In genomic region chr3:45644467-45645201, GRCh38 we compare ENCODE assay signal across 9 cellular contexts. TPM values are rescaled to one million over a fixed set of nuclear protein-coding genes. Genes with fewer than 3 reads are reported as not detected.
DNase-seq lines count a peak whose midpoint lies in the region; ATAC-seq, FAIRE-seq and TF ChIP-seq lines count a peak whose summit lies in the region.
"Had no signal": no experiment of that assay in that cellular context is flagged by ENCODE, and none has a peak within 500 bp of the region (broad histone marks: within the 10 kb centered on the region; RNA-seq: fewer than 3 reads in every experiment).

No MANE protein-coding gene starts in this region.

- H3K9ac ChIP-seq in GM12878 (ENCODE audit: control insufficient read depth, insufficient read depth, low read length) (no peak overlapping the region), HepG2 (ENCODE audit: insufficient read depth, low read depth, low read length) (peak overlapping the region; percentile 12; the same call in 1 of the 2 replicates), MM.1S (ENCODE audit: low read length) (no peak overlapping the region)

- no peak overlapping the region for H3K4me3 ChIP-seq in GM12878
- no peak overlapping the region for H3K4me3 ChIP-seq in HepG2 (replicated peaks in 1 of 3; ENCODE audit: insufficient read depth in 1 of 3, low read depth in 2 of 3, low read length in 3 of 3)
- no peak overlapping the region for H3K4me3 ChIP-seq in small intestine (ENCODE audit: low read depth in 1 of 2, low read length in 2 of 2)
- H3K4me3 ChIP-seq in MM.1S (ENCODE audit: low read length) = no peak overlapping the region
- H3K4me3 ChIP-seq: heart right ventricle had no signal

- TF ChIP-seq EP300 in GM12878 (IDR thresholded peaks at IDR 0.05; ENCODE audit: borderline replicate concordance in 1 of 2, control insufficient read depth in 1 of 2, low read depth in 2 of 2, low read length in 2 of 2) (no peak), HepG2 (IDR thresholded peaks at IDR 0.05; ENCODE audit: low read depth in 2 of 2, low read length in 2 of 2) (no peak), HepG2 (CRISPR knock-in tag; IDR thresholded peaks at IDR 0.05; ENCODE audit: borderline replicate concordance) (no peak)

- DNase-seq in 8988T (peak; percentile 65), HFFc6 (peak; percentile 87), GM12878 (ENCODE audit: low read depth, low spot score) (no peak), HepG2 (ENCODE audit: low spot score) (no peak), LoVo (ENCODE audit: low spot score) (no peak), small intestine (no peak), MM.1S (no peak)
- DNase-seq: heart right ventricle had no signal

- no peak for TF ChIP-seq POLR2A in GM12878 (IDR thresholded peaks at IDR 0.05; ENCODE audit: low read depth, low read length)
- no peak for TF ChIP-seq POLR2A in HepG2 (IDR thresholded peaks at IDR 0.05; ENCODE audit: insufficient read depth in 1 of 2, low read depth in 2 of 2, low read length in 2 of 2)

- no peaks in the 10 kb centered on the region for H3K27me3 ChIP-seq in GM12878 (replicated peaks in 1 of 2; ENCODE audit: control insufficient read depth in 2 of 2, insufficient read depth in 2 of 2, low read length in 1 of 2)
- H3K27me3 ChIP-seq in HepG2 (ENCODE audit: control insufficient read depth in 1 of 2, insufficient read depth in 2 of 2, low read length in 2 of 2) = no peaks in the 10 kb centered on the region
- no peaks in the 10 kb centered on the region for H3K27me3 ChIP-seq in small intestine (ENCODE audit: control insufficient read depth in 2 of 2, insufficient read depth in 2 of 2, low read length in 2 of 2)
- no peaks in the 10 kb centered on the region for H3K27me3 ChIP-seq in MM.1S (replicated peaks; ENCODE audit: insufficient read depth, low read length)
- H3K27me3 ChIP-seq: heart right ventricle had no signal

- peak overlapping the region; percentile 47 for H3K4me3 Mint-ChIP-seq in HFFc6

- H3K9me3 Mint-ChIP-seq in HFFc6 = no peaks in the 10 kb centered on the region

- CTCF ChIA-PET in GM12878 (lab: Yijun Ruan, JAX) (interaction anchor here (0.9 to 2.3 kb wide), 7 partner anchors 9 to 133 kb away, joined by 3 to 9 read pairs (median 3); no protein-coding TSS in a partner anchor), HepG2 (lab: Yijun Ruan, JAX; ENCODE audit: low intra/inter-chr PET ratio, low total read pairs) (no interaction called here)

- POLR2A ChIA-PET in GM12878 (lab: Charles Lee) = interaction anchor here (0.7 to 1.3 kb wide), 2 partner anchors 11 to 40 kb away, joined by 3 read pairs; no protein-coding TSS in a partner anchor
- POLR2A ChIA-PET in HepG2 (lab: Yijun Ruan, JAX) = interaction anchor here (1.7 kb wide), 1 partner anchor 47 kb away, joined by 4 read pairs; no protein-coding TSS in a partner anchor

- H3K27me3 Mint-ChIP-seq in HFFc6 (ENCODE audit: insufficient read depth) = no peaks in the 10 kb centered on the region; the same call in none of the 2 replicates

- peaks cover 94% of the 10 kb centered on the region for H3K4me1 Mint-ChIP-seq in HFFc6 (ENCODE audit: low read depth)

- TF ChIP-seq RAD21 in GM12878 (IDR thresholded peaks at IDR 0.05; ENCODE audit: insufficient read depth, low read depth, low read length) (no peak), HepG2 (CRISPR knock-in tag; IDR thresholded peaks at IDR 0.05) (no peak)

- intact Hi-C loops in GM12878 (cut with micrococcal nuclease; ENCODE audit: unreplicated experiment) (no loop called here), HepG2 (cut with micrococcal nuclease; ENCODE audit: unreplicated experiment) (no loop called here)

- H3K9me3 ChIP-seq in GM12878 (replicated peaks; ENCODE audit: control insufficient read depth, insufficient read depth, low read length) (no peaks in the 10 kb centered on the region; the same call in 1 of the 3 replicates), HepG2 (ENCODE audit: low read length) (no peaks in the 10 kb centered on the region), small intestine (ENCODE audit: control insufficient read depth, low read depth) (no peaks in the 10 kb centered on the region), MM.1S (replicated peaks; ENCODE audit: insufficient read depth, low read length) (no peaks in the 10 kb centered on the region)

- H3K9me2 ChIP-seq in MM.1S (replicated peaks; ENCODE audit: insufficient read depth, low read length) = no peaks in the 10 kb centered on the region

- peak overlapping the region; percentile 97 for H3K27ac Mint-ChIP-seq in HFFc6

- H3K4me2 ChIP-seq in GM12878 (ENCODE audit: control insufficient read depth, insufficient read depth) (no peak overlapping the region), HepG2 (ENCODE audit: low read depth, low read length) (peak overlapping the region; percentile 43; the same call in 1 of the 2 replicates), MM.1S (ENCODE audit: low read depth, low read length) (no peak overlapping the region)

- H4K20me1 ChIP-seq in GM12878 (ENCODE audit: control insufficient read depth, insufficient read depth) = peaks cover 15% of the 10 kb centered on the region
- no peaks in the 10 kb centered on the region for H4K20me1 ChIP-seq in HepG2 (ENCODE audit: insufficient read depth, low read length)
- H4K20me1 ChIP-seq in MM.1S (ENCODE audit: insufficient read depth, low read length) = peaks cover 67% of the 10 kb centered on the region

- peak; percentile 31; the same call in 1 of the 2 replicates for TF ChIP-seq CTCF in HFFc6 (IDR thresholded peaks at IDR 0.05)
- TF ChIP-seq CTCF in GM12878 (IDR thresholded peaks at IDR 0.05 in 2 of 3, conservative IDR thresholded peaks at IDR 0.05 in 1 of 3; ENCODE audit: control insufficient read depth in 2 of 3, extremely low read depth in 1 of 3, insufficient read depth in 1 of 3, low read depth in 3 of 3, low read length in 3 of 3) = no peak
- no peak for TF ChIP-seq CTCF in HepG2 (CRISPR knock-in tag; IDR thresholded peaks at IDR 0.05)
- TF ChIP-seq CTCF in MM.1S (IDR thresholded peaks at IDR 0.05; ENCODE audit: low read length) = no peak

- H3K36me3 ChIP-seq in GM12878 (ENCODE audit: control insufficient read depth in 2 of 2, insufficient read depth in 2 of 2, low read length in 1 of 2) (peaks cover 18 to 44% of the 10 kb centered on the region in 2 experiments), HepG2 (replicated peaks in 1 of 2; ENCODE audit: control insufficient read depth in 1 of 2, insufficient read depth in 2 of 2, low read length in 2 of 2) (0 out of 5 replicates have a peak, but pooled peaks cover 0 to 5% of the 10 kb centered on the region in 2 experiments), small intestine (ENCODE audit: control insufficient read depth in 2 of 2, insufficient read depth in 2 of 2, low read length in 2 of 2) (no peaks in the 10 kb centered on the region), MM.1S (replicated peaks; ENCODE audit: insufficient read depth, low read length) (peaks cover 10% of the 10 kb centered on the region)

- 73% methylated on average over 12 of the region's 12 CpGs for WGBS in GM12878 (ENCODE audit: insufficient coverage, insufficient replicate concordance, low lambda C conversion rate, missing lambda C conversion rate)
- WGBS in HepG2 (ENCODE audit: low lambda C conversion rate) = 72% methylated on average over 12 of the region's 12 CpGs
- 68 to 84% (median 81%) methylated on average over 12 of the region's 12 CpGs for WGBS in small intestine, 3 donors

- RAD21 ChIA-PET in GM12878 (lab: Charles Lee; ENCODE audit: unreplicated experiment) = interaction anchor here (1.0 to 1.2 kb wide), 2 partner anchors 31 to 129 kb away, joined by 3 read pairs; no protein-coding TSS in a partner anchor

- SMC1A ChIA-PET in GM12878 (lab: Charles Lee; ENCODE audit: uncharacterized antibody, unreplicated experiment) = interaction anchor here (0.6 to 1.4 kb wide), 4 partner anchors 10 to 68 kb away, joined by 3 to 4 read pairs (median 4); no protein-coding TSS in a partner anchor

- H3K27ac ChIP-seq in GM12878 (ENCODE audit: control insufficient read depth, insufficient read depth) (no peak overlapping the region), HepG2 (ENCODE audit: extremely low read length, insufficient read depth, low read length) (peak overlapping the region; percentile 50), small intestine (ENCODE audit: low read depth in 1 of 2, low read length in 1 of 2) (peak overlapping the region in 1 of 2 donors; percentile 48), MM.1S (ENCODE audit: low read length) (no peak overlapping the region)

- H3K4me1 ChIP-seq in GM12878 (ENCODE audit: control insufficient read depth, insufficient read depth, low read length) (peaks cover 4% of the 10 kb centered on the region), HepG2 (ENCODE audit: insufficient read depth, low read length) (peaks cover 88% of the 10 kb centered on the region), small intestine (ENCODE audit: control insufficient read depth in 2 of 2, insufficient read depth in 1 of 2, low read depth in 1 of 2, low read length in 1 of 2) (peaks cover 0 to 15% of the 10 kb centered on the region in 2 donors), MM.1S (ENCODE audit: low read length) (0 out of 2 replicates have a peak, but pooled peaks cover 5% of the 10 kb centered on the region)

- no peak for ATAC-seq in GM12878
- no peak for ATAC-seq in HepG2
- no peak for ATAC-seq in HG02798 (IDR thresholded peaks at IDR 0.05; ENCODE audit: poor library complexity, unreplicated experiment)
- ATAC-seq: heart right ventricle had no signal

- in situ Hi-C loops in GM12878 (cut with MboI) = no loop called here
- in situ Hi-C loops in HepG2 (cut with HindIII; ENCODE audit: extremely low pct_ligation_motif_present, low pct_unique_long_range_greater_than_20kb) = no loop called here

- peaks cover 25% of the 10 kb centered on the region for H3K36me3 Mint-ChIP-seq in HFFc6 (ENCODE audit: low read depth)

- no peak overlapping the region for H2AFZ ChIP-seq in GM12878 (ENCODE audit: control insufficient read depth, low read depth, low read length)
- no peak overlapping the region for H2AFZ ChIP-seq in HepG2 (ENCODE audit: low read length)
- no peak overlapping the region for H2AFZ ChIP-seq in MM.1S (ENCODE audit: low read length)

- H3K79me2 ChIP-seq in GM12878 (ENCODE audit: control insufficient read depth, insufficient read depth, low read length) (peaks cover 16% of the 10 kb centered on the region), HepG2 (ENCODE audit: insufficient read depth, low read length) (peaks cover 47% of the 10 kb centered on the region), MM.1S (ENCODE audit: low read length) (peaks cover 97% of the 10 kb centered on the region)

- BruUV-seq in GM12878 (replicated peaks; lab: Mats Ljungman, UMichigan) (TSS peak; percentile 19), HepG2 (replicated peaks; lab: Mats Ljungman, UMichigan) (no TSS peak)

- H3F3A ChIP-seq in MM.1S (ENCODE audit: insufficient read depth, low read length) = peaks cover 4% of the 10 kb centered on the region; the same call in 1 of the 2 replicates

- FAIRE-seq in GM12878 (lab: Jason Lieb, UNC) (no peak), HepG2 (lab: Jason Lieb, UNC) (no peak), small intestine (lab: Jason Lieb, UNC) (no peak)

RNA-seq across cellular contexts. Expression of gene SACM1L, which starts 44.6 kb away (rescaled TPM):
- 10 to 100 TPM; 43.9 to 51.3 (median 47.8) TPM for total RNA-seq in HFFc6 (2021; fragmentation: NEBNext Ultra II Directional; extraction: Animal tissue kit (Norgen Biotek cat#: 25700))
- 184 and 189 TPM in 2 replicates for total RNA-seq in GM12878 (2013; cell fraction: nucleolus; rRNA removed)
- total RNA-seq in GM12878 (2014; rRNA removed) (27.7 and 31.1 TPM in 2 replicates), GM12878 (2014; rRNA removed; fragmentation: Illumina TruSeq; extraction: Trizol) (26.8 and 32.0 TPM in 2 replicates), GM12878 (2021) (33.0 and 33.1 TPM in 2 replicates), HepG2 (2016; rRNA removed; fragmentation: Illumina TruSeq; extraction: Trizol) (27.8 and 37.4 TPM in 2 replicates)
- 10.2 TPM for polyA plus RNA-seq in GM12878 (2011; ENCODE audit: low read depth)
- polyA plus RNA-seq in GM12878 (2011; rRNA removed) (48.3 and 65.0 TPM in 2 replicates), GM12878 (2014; fragmentation: Illumina TruSeq; extraction: Trizol) (28.4 and 34.2 TPM in 2 replicates), GM12878 (2014; fragmentation: Nextera tagmentation; extraction: Ambion mirVana) (10 to 100 TPM; 16.5 to 20.7 TPM), GM12878 (2014; rRNA removed) (28.6 and 33.2 TPM in 2 replicates), GM12878 (2016; fragmentation: Nextera tagmentation; extraction: Ambion mirVana) (10 to 100 TPM; 29.3 to 31.1 TPM), HepG2 (2011; rRNA removed) (12.0 and 15.1 TPM in 2 replicates), small intestine (10 to 100 TPM; 18.4 to 37.1 (median 24.3) TPM)
- polyA plus RNA-seq in GM12878 (2011; cell fraction: cytosol; rRNA removed) = 12.2 and 12.4 TPM in 2 replicates
- polyA plus RNA-seq in GM12878 (2011; cell fraction: nucleus; rRNA removed) = 62.5 and 63.6 TPM in 2 replicates
- 17.8 and 20.9 TPM in 2 replicates for polyA plus RNA-seq in GM12878 (2012)
- polyA minus RNA-seq in GM12878 (2011; rRNA and poly(A)+ RNA removed) = 35.0 and 50.7 TPM in 2 replicates
- 21.6 and 26.4 TPM in 2 replicates for polyA minus RNA-seq in GM12878 (2011; cell fraction: cytosol; rRNA and poly(A)+ RNA removed)
- 56.2 and 78.6 TPM in 2 replicates for polyA minus RNA-seq in GM12878 (2011; cell fraction: nucleus; rRNA and poly(A)+ RNA removed)
- total RNA-seq in HepG2 (2016; cell fraction: cytosol; rRNA removed; fragmentation: Illumina TruSeq; extraction: Trizol; ENCODE audit: low read depth) = 4.8 and 5.9 TPM in 2 replicates
- total RNA-seq in HepG2 (2016; cell fraction: insoluble cytoplasmic fraction; rRNA removed; fragmentation: Illumina TruSeq; extraction: Trizol) = 27.1 and 39.1 TPM in 2 replicates
- 9.6 and 11.6 TPM in 2 replicates for total RNA-seq in HepG2 (2016; cell fraction: membrane; rRNA removed; fragmentation: Illumina TruSeq; extraction: Trizol)
- 42.5 and 44.3 TPM in 2 replicates for total RNA-seq in HepG2 (2016; cell fraction: nucleus; rRNA removed; fragmentation: Illumina TruSeq; extraction: Trizol)
- 3.8 and 6.6 TPM in 2 replicates for polyA plus RNA-seq in HepG2 (2011; cell fraction: cytosol; rRNA removed)
- polyA plus RNA-seq in HepG2 (2011; cell fraction: nucleus; rRNA removed) = 12.4 and 14.3 TPM in 2 replicates
- polyA plus RNA-seq in HepG2 (2012) = 16.5 and 20.6 TPM in 2 replicates
- polyA plus RNA-seq in HepG2 (2016; cell fraction: cytosol; fragmentation: Illumina TruSeq; extraction: Trizol; ENCODE audit: low read depth) = 1.5 and 1.7 TPM in 2 replicates
- polyA plus RNA-seq in HepG2 (2016; cell fraction: insoluble cytoplasmic fraction; fragmentation: Illumina TruSeq; extraction: Trizol; ENCODE audit: low read depth) = 32.9 and 37.8 TPM in 2 replicates
- polyA plus RNA-seq in HepG2 (2016; cell fraction: membrane; fragmentation: Illumina TruSeq; extraction: Trizol; ENCODE audit: low read depth) = 4.5 and 5.1 TPM in 2 replicates
- 52.6 and 65.8 TPM in 2 replicates for polyA plus RNA-seq in HepG2 (2016; cell fraction: nucleus; fragmentation: Illumina TruSeq; extraction: Trizol; ENCODE audit: insufficient read depth, low read depth)
- 11.2 and 34.4 TPM in 2 replicates for polyA minus RNA-seq in HepG2 (2011; rRNA and poly(A)+ RNA removed; ENCODE audit: low replicate concordance)
- polyA minus RNA-seq in HepG2 (2011; cell fraction: cytosol; rRNA and poly(A)+ RNA removed) = 13.3 and 19.4 TPM in 2 replicates
- polyA minus RNA-seq in HepG2 (2011; cell fraction: nucleus; rRNA and poly(A)+ RNA removed) = 57.6 and 62.6 TPM in 2 replicates

RNA-seq across cellular contexts. Expression of gene LIMD1, which starts 50.1 kb away (rescaled TPM):
- 10 to 100 TPM; 25.0 to 34.8 (median 27.2) TPM for total RNA-seq in HFFc6 (2021; fragmentation: NEBNext Ultra II Directional; extraction: Animal tissue kit (Norgen Biotek cat#: 25700))
- 181 and 205 TPM in 2 replicates for total RNA-seq in GM12878 (2013; cell fraction: nucleolus; rRNA removed)
- total RNA-seq in GM12878 (2014; rRNA removed) = 26.4 and 27.3 TPM in 2 replicates
- total RNA-seq in GM12878 (2014; rRNA removed; fragmentation: Illumina TruSeq; extraction: Trizol) = 21.5 and 21.7 TPM in 2 replicates
- 47.2 and 54.5 TPM in 2 replicates for total RNA-seq in GM12878 (2021)
- 17.9 TPM for polyA plus RNA-seq in GM12878 (2011; ENCODE audit: low read depth)
- polyA plus RNA-seq in GM12878 (2011; rRNA removed) = 32.2 and 43.1 TPM in 2 replicates
- polyA plus RNA-seq in GM12878 (2011; cell fraction: cytosol; rRNA removed) = 44.6 and 49.4 TPM in 2 replicates
- polyA plus RNA-seq in GM12878 (2011; cell fraction: nucleus; rRNA removed) = 123 and 153 TPM in 2 replicates
- polyA plus RNA-seq in GM12878 (2012) = 34.5 and 37.3 TPM in 2 replicates
- 19.8 and 23.7 TPM in 2 replicates for polyA plus RNA-seq in GM12878 (2014; fragmentation: Illumina TruSeq; extraction: Trizol)
- polyA plus RNA-seq in GM12878 (2014; fragmentation: Nextera tagmentation; extraction: Ambion mirVana) = 1 to 10 TPM; 1.7 to 2.9 TPM
- polyA plus RNA-seq in GM12878 (2014; rRNA removed) = 37.6 and 37.8 TPM in 2 replicates
- 10 to 100 TPM; 20.5 to 23.3 TPM for polyA plus RNA-seq in GM12878 (2016; fragmentation: Nextera tagmentation; extraction: Ambion mirVana)
- 54.3 and 118 TPM in 2 replicates for polyA minus RNA-seq in GM12878 (2011; rRNA and poly(A)+ RNA removed)
- 32.5 and 37.2 TPM in 2 replicates for polyA minus RNA-seq in GM12878 (2011; cell fraction: cytosol; rRNA and poly(A)+ RNA removed)
- 45.0 and 74.1 TPM in 2 replicates for polyA minus RNA-seq in GM12878 (2011; cell fraction: nucleus; rRNA and poly(A)+ RNA removed)
- total RNA-seq in HepG2 (2016; rRNA removed; fragmentation: Illumina TruSeq; extraction: Trizol) = 11.1 and 13.0 TPM in 2 replicates
- total RNA-seq in HepG2 (2016; cell fraction: cytosol; rRNA removed; fragmentation: Illumina TruSeq; extraction: Trizol; ENCODE audit: low read depth) = 1.4 and 1.5 TPM in 2 replicates
- 9.8 and 12.1 TPM in 2 replicates for total RNA-seq in HepG2 (2016; cell fraction: insoluble cytoplasmic fraction; rRNA removed; fragmentation: Illumina TruSeq; extraction: Trizol)
- total RNA-seq in HepG2 (2016; cell fraction: membrane; rRNA removed; fragmentation: Illumina TruSeq; extraction: Trizol) = 5.3 and 6.4 TPM in 2 replicates
- total RNA-seq in HepG2 (2016; cell fraction: nucleus; rRNA removed; fragmentation: Illumina TruSeq; extraction: Trizol) = 11.9 and 15.6 TPM in 2 replicates
- polyA plus RNA-seq in HepG2 (2011; rRNA removed) = 16.4 and 18.7 TPM in 2 replicates
- 7.1 and 7.2 TPM in 2 replicates for polyA plus RNA-seq in HepG2 (2011; cell fraction: cytosol; rRNA removed)
- polyA plus RNA-seq in HepG2 (2011; cell fraction: nucleus; rRNA removed) = 42.2 and 53.6 TPM in 2 replicates
- 4.4 and 6.9 TPM in 2 replicates for polyA plus RNA-seq in HepG2 (2012)
- polyA plus RNA-seq in HepG2 (2016; cell fraction: cytosol; fragmentation: Illumina TruSeq; extraction: Trizol; ENCODE audit: low read depth) = 0.43 and 0.62 TPM in 2 replicates
- polyA plus RNA-seq in HepG2 (2016; cell fraction: insoluble cytoplasmic fraction; fragmentation: Illumina TruSeq; extraction: Trizol; ENCODE audit: low read depth) = 5.8 and 6.2 TPM in 2 replicates
- 1.7 TPM in 2 replicates for polyA plus RNA-seq in HepG2 (2016; cell fraction: membrane; fragmentation: Illumina TruSeq; extraction: Trizol; ENCODE audit: low read depth)
- 17.4 and 18.9 TPM in 2 replicates for polyA plus RNA-seq in HepG2 (2016; cell fraction: nucleus; fragmentation: Illumina TruSeq; extraction: Trizol; ENCODE audit: insufficient read depth, low read depth)
- 55.2 and 75.7 TPM in 2 replicates for polyA minus RNA-seq in HepG2 (2011; rRNA and poly(A)+ RNA removed; ENCODE audit: low replicate concordance)
- polyA minus RNA-seq in HepG2 (2011; cell fraction: cytosol; rRNA and poly(A)+ RNA removed) = 11.3 and 16.1 TPM in 2 replicates
- polyA minus RNA-seq in HepG2 (2011; cell fraction: nucleus; rRNA and poly(A)+ RNA removed) = 27.0 and 32.6 TPM in 2 replicates
- polyA plus RNA-seq in small intestine = 1 to 10 TPM; 2.4 to 8.1 (median 2.5) TPM

Comparison
In these comparisons a context has a peak if more than half of its experiments do, and no peak if none do; other contexts are left out.
1. DNase-seq: peak in 8988T (single experiment) and HFFc6 (single experiment); none in GM12878 (single experiment), HepG2 (single experiment), LoVo (single experiment), small intestine (single experiment) and MM.1S (single experiment).